Comparison of ENCODE assay signal across 10 cellular contexts in genomic region chr2:144511945-144512344, GRCh38. TPM values are rescaled to one million over a fixed set of nuclear protein-coding genes. Genes with fewer than 3 reads are reported as not detected.
A peak's percentile ranks its signal among the peaks of the same experiment; 100 is the strongest.
DNase-seq lines count a peak whose midpoint lies in the region; ATAC-seq and TF ChIP-seq lines count a peak whose summit lies in the region.
"Had no signal": no experiment of that assay in that cellular context is flagged by ENCODE, and none has a peak within 500 bp of the region (broad histone marks: within the 10 kb centered on the region; RNA-seq: fewer than 3 reads in every experiment).

No MANE protein-coding gene starts in this region.

- peak overlapping the region; percentile 49 for H2AK5ac ChIP-seq in mesenchymal stem cell (ENCODE audit: low read length, severe bottlenecking)

- peak overlapping the region; percentile 98 for H3K9ac ChIP-seq in mesenchymal stem cell (ENCODE audit: low read length)

- no peaks in the 10 kb centered on the region for H3K27me3 ChIP-seq in mesenchymal stem cell (ENCODE audit: control insufficient read depth in 1 of 2, insufficient read depth in 1 of 2, low read length in 2 of 2)
- no peaks in the 10 kb centered on the region for H3K27me3 ChIP-seq in thoracic aorta (replicated peaks; ENCODE audit: insufficient read depth)

- H3K9me3 ChIP-seq in mesenchymal stem cell (ENCODE audit: control insufficient read depth, low read length): no peaks in the 10 kb centered on the region
- no peaks in the 10 kb centered on the region for H3K9me3 ChIP-seq in thoracic aorta

- H3K4me1 ChIP-seq in mesenchymal stem cell (ENCODE audit: control insufficient read depth, insufficient read depth, low read depth, low read length): peaks cover 20% of the 10 kb centered on the region
- H3K4me1 ChIP-seq in thoracic aorta (ENCODE audit: control insufficient read depth in 1 of 2, low read depth in 2 of 2): peaks cover 16 to 65% of the 10 kb centered on the region in 2 donors

- H3K27ac ChIP-seq in mesenchymal stem cell (ENCODE audit: low read length, poor library complexity, severe bottlenecking) (peak overlapping the region; percentile 60), thoracic aorta (peak overlapping the region; percentile 99)

- H3K14ac ChIP-seq in mesenchymal stem cell (ENCODE audit: low read length in 2 of 2): no peak overlapping the region

- peaks cover 0 to 6% of the 10 kb centered on the region in 2 experiments for H3K36me3 ChIP-seq in mesenchymal stem cell (ENCODE audit: control insufficient read depth in 1 of 2, insufficient read depth in 2 of 2, low read depth in 1 of 2, low read length in 2 of 2)
- no peaks in the 10 kb centered on the region for H3K36me3 ChIP-seq in thoracic aorta

- peak overlapping the region in 1 of 2 experiments; percentile 63 for H3K18ac ChIP-seq in mesenchymal stem cell (ENCODE audit: low read depth in 1 of 2, low read length in 2 of 2)

- H4K91ac ChIP-seq in mesenchymal stem cell (ENCODE audit: low read length): no peak overlapping the region

- no peak overlapping the region for H2BK120ac ChIP-seq in mesenchymal stem cell (ENCODE audit: low read depth, low read length)

- DNase-seq in NB4 (ENCODE audit: low read depth) (no peak), choroid plexus epithelial cell (ENCODE audit: low read depth) (no peak), mesenchymal stem cell (no peak), thoracic aorta (ENCODE audit: low spot score) (no peak), NOMO-1 treated with DMSO at 0.1 percent for 48 hours (lab: John Stamatoyannopoulos, UW; ENCODE audit: unreplicated experiment) (no peak), SIG-M5 (lab: John Stamatoyannopoulos, UW) (no peak)
- DNase-seq: NCI-H1092 treated with DMSO at 0.1 percent for 48 hours, SHP77 treated with DMSO at 0.1 percent for 48 hours had no signal

- H3K4me3 ChIP-seq in NB4 (ENCODE audit: low read depth, low read length): peak overlapping the region; percentile 69
- no peak overlapping the region for H3K4me3 ChIP-seq in choroid plexus epithelial cell (ENCODE audit: low read depth, low read length)
- H3K4me3 ChIP-seq in mesenchymal stem cell (ENCODE audit: insufficient read depth in 1 of 2, low read depth in 1 of 2, low read length in 2 of 2): peak overlapping the region in 1 of 2 experiments; percentile 87
- peak overlapping the region; percentile 93 for H3K4me3 ChIP-seq in thoracic aorta

- no peak overlapping the region for H2BK15ac ChIP-seq in mesenchymal stem cell (ENCODE audit: low read depth, poor library complexity, severe bottlenecking)

- H2AFZ ChIP-seq in mesenchymal stem cell (ENCODE audit: low read depth, low read length): no peak overlapping the region

- 8% methylated on average over 3 of the region's 3 CpGs for WGBS in mesenchymal stem cell

- no peak overlapping the region for H3K23ac ChIP-seq in mesenchymal stem cell (ENCODE audit: low read length in 2 of 2)

- peak overlapping the region in 1 of 2 experiments; percentile 28 for H3K4ac ChIP-seq in mesenchymal stem cell (ENCODE audit: low read depth in 1 of 2, low read length in 2 of 2)

- H2BK5ac ChIP-seq in mesenchymal stem cell (ENCODE audit: low read depth, low read length, poor library complexity, severe bottlenecking): no peak overlapping the region

- no peak for ATAC-seq in thoracic aorta (ENCODE audit: insufficient number of reproducible peaks, low FRiP score, low read depth)
- no peak for ATAC-seq in HG03571 (IDR thresholded peaks at IDR 0.05; ENCODE audit: unreplicated experiment)
- ATAC-seq: esophagus mucosa had no signal

- H2BK12ac ChIP-seq in mesenchymal stem cell (ENCODE audit: low read length in 2 of 2): peak overlapping the region in 1 of 2 experiments; percentile 76

- H4K8ac ChIP-seq in mesenchymal stem cell (ENCODE audit: low read length): no peak overlapping the region

- H3K4me2 ChIP-seq in mesenchymal stem cell (ENCODE audit: low read length, poor library complexity, severe bottlenecking): peak overlapping the region; percentile 37

- TF ChIP-seq POLR2A in NB4 (IDR thresholded peaks at IDR 0.05; ENCODE audit: extremely low read depth, insufficient read length): no peak

- no peaks in the 10 kb centered on the region for H3K79me1 ChIP-seq in mesenchymal stem cell (replicated peaks; ENCODE audit: low read length, poor library complexity, severe bottlenecking)

- TF ChIP-seq CTCF in NB4 (IDR thresholded peaks at IDR 0.05; ENCODE audit: low read depth, low read length): no peak
- peak; percentile 16 for TF ChIP-seq CTCF in choroid plexus epithelial cell (conservative IDR thresholded peaks at IDR 0.05; ENCODE audit: low read depth, low read length)
- TF ChIP-seq CTCF in thoracic aorta (IDR thresholded peaks at IDR 0.05): no peak

RNA-seq across cellular contexts. Expression of gene ZEB2, which starts 8.0 kb away (rescaled TPM):
- polyA plus RNA-seq in mesenchymal stem cell (2013, experiment 1 of 2): 62.5 TPM
- 60.2 TPM for polyA plus RNA-seq in mesenchymal stem cell (2013, experiment 2 of 2)
- total RNA-seq in thoracic aorta: 100 to 1,000 TPM; 122 to 190 TPM
